15 cellular contexts compared by ENCODE assay signal in the genomic region with DNA sequence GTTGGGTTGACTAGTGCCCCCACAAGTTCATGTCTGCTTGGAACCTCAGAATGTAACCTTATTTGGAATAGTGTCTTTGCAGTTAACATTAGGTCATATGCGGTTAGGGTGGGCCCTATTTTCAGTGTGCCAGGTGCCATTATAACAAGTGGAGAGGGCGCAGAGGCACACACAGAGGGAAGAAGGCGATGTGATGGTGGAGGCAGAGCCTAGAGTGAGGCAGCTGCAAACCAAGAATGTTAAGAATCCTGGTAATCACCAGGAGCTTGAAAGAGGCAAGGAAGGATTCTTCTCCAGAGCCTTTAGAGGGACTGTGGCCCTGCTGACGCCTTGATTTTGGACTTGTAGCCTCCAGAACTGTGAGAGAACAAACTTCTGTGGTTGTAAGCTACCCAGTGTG. TPM values are rescaled to one million over a fixed set of nuclear protein-coding genes. Genes with fewer than 3 reads are reported as not detected.
DNase-seq lines count a peak whose midpoint lies in the region; ATAC-seq and TF ChIP-seq lines count a peak whose summit lies in the region.
"Had no signal": no experiment of that assay in that cellular context is flagged by ENCODE, and none has a peak within 500 bp of the region (broad histone marks: within the 10 kb centered on the region; RNA-seq: fewer than 3 reads in every experiment).

No MANE protein-coding gene starts in this region.

- CTCF ChIA-PET in OCI-LY7 (lab: Charles Lee; ENCODE audit: unreplicated experiment) = no interaction called here

- H3K27me3 Mint-ChIP-seq in GM23338 (ENCODE audit: insufficient read depth, low read depth, poor library complexity) (no peaks in the 10 kb centered on the region), progenitor cell of endocrine pancreas (no peaks in the 10 kb centered on the region)
- H3K27me3 Mint-ChIP-seq: CD4-positive, CD25-positive, alpha-beta regulatory T cell had no signal

- POLR2A ChIA-PET in OCI-LY7 (lab: Charles Lee) = interaction anchor here (0.6 kb wide), 1 partner anchor 12 kb away, joined by 3 read pairs; no protein-coding TSS in a partner anchor

- H3K9me2 ChIP-seq in GM23338 (ENCODE audit: insufficient read depth) = no peaks in the 10 kb centered on the region
- no peaks in the 10 kb centered on the region for H3K9me2 ChIP-seq in OCI-LY7 (ENCODE audit: insufficient read depth, low read length)

- peak; percentile 65 for ATAC-seq in GM23338
- ATAC-seq: K562 had no signal

- no peak overlapping the region for H3K4me3 ChIP-seq in GM23338
- no peak overlapping the region for H3K4me3 ChIP-seq in OCI-LY7 (ENCODE audit: low read depth, low read length, poor library complexity, severe bottlenecking)
- no peak overlapping the region for H3K4me3 ChIP-seq in right atrium auricular region
- H3K4me3 ChIP-seq: K562 had no signal

- H3F3A ChIP-seq in GM23338 (replicated peaks; ENCODE audit: low read depth) = 0 out of 2 replicates have a peak, but pooled peaks cover 2% of the 10 kb centered on the region

- peaks cover 4% of the 10 kb centered on the region; the same call in 1 of the 2 replicates for H4K20me1 ChIP-seq in GM23338 (replicated peaks; ENCODE audit: insufficient read depth)
- H4K20me1 ChIP-seq in OCI-LY7 (ENCODE audit: insufficient read depth, low read length) = no peaks in the 10 kb centered on the region

- H2AFZ ChIP-seq in GM23338 = no peak overlapping the region
- no peak overlapping the region for H2AFZ ChIP-seq in OCI-LY7 (ENCODE audit: low read length)

- H3K79me2 ChIP-seq in GM23338 (replicated peaks; ENCODE audit: insufficient read depth) (peaks cover 74% of the 10 kb centered on the region), OCI-LY7 (ENCODE audit: insufficient read depth, low read depth, low read length) (peaks cover 74% of the 10 kb centered on the region)

- no peak overlapping the region for H3K4me2 ChIP-seq in GM23338
- H3K4me2 ChIP-seq in OCI-LY7 (ENCODE audit: low read length) = no peak overlapping the region

- H3K36me3 Mint-ChIP-seq in GM23338 (ENCODE audit: low read depth) = no peaks in the 10 kb centered on the region
- peaks cover 2% of the 10 kb centered on the region for H3K36me3 Mint-ChIP-seq in progenitor cell of endocrine pancreas (ENCODE audit: insufficient read depth)

- intact Hi-C loops in OCI-LY7 (cut with micrococcal nuclease; ENCODE audit: unreplicated experiment) = no loop called here

- BruUV-seq in OCI-LY7 (replicated peaks; lab: Mats Ljungman, UMichigan) = no TSS peak

- H3K27me3 ChIP-seq in GM23338 (ENCODE audit: insufficient read depth) (no peaks in the 10 kb centered on the region), right atrium auricular region (no peaks in the 10 kb centered on the region)
- H3K27me3 ChIP-seq: BE2C had no signal

- H3K36me3 ChIP-seq in GM23338 (ENCODE audit: insufficient read depth) (no peaks in the 10 kb centered on the region), OCI-LY7 (ENCODE audit: insufficient read depth, low read length) (peaks cover 10% of the 10 kb centered on the region; the same call in 1 of the 2 replicates), right atrium auricular region (no peaks in the 10 kb centered on the region)

- H3K4me1 ChIP-seq in GM23338 (ENCODE audit: insufficient read depth) = peaks cover 9% of the 10 kb centered on the region; the same call in 1 of the 2 replicates
- H3K4me1 ChIP-seq in OCI-LY7 (ENCODE audit: insufficient read depth, low read length, poor library complexity, severe bottlenecking) = peaks cover 11% of the 10 kb centered on the region
- H3K4me1 ChIP-seq in right atrium auricular region = peaks cover 0 to 11% of the 10 kb centered on the region in 2 donors
- H3K4me1 ChIP-seq: BE2C, Caco-2 had no signal

- H3K27ac Mint-ChIP-seq in GM23338 (no peak overlapping the region), progenitor cell of endocrine pancreas (peak overlapping the region; percentile 16)

- H3K4me3 Mint-ChIP-seq in GM23338 (no peak overlapping the region), progenitor cell of endocrine pancreas (ENCODE audit: low read depth) (no peak overlapping the region)
- H3K4me3 Mint-ChIP-seq: CD4-positive, CD25-positive, alpha-beta regulatory T cell had no signal

- no peaks in the 10 kb centered on the region for H3K9me3 ChIP-seq in OCI-LY7 (ENCODE audit: low read length)
- H3K9me3 ChIP-seq in right atrium auricular region = no peaks in the 10 kb centered on the region
- H3K9me3 ChIP-seq: BE2C, Caco-2 had no signal

- no peak overlapping the region; the same call in 1 of the 2 replicates for H3K27ac ChIP-seq in GM23338 (ENCODE audit: low read depth)
- no peak overlapping the region for H3K27ac ChIP-seq in OCI-LY7 (ENCODE audit: low read depth, low read length, poor library complexity, severe bottlenecking)
- no peak overlapping the region for H3K27ac ChIP-seq in right atrium auricular region

- no peak for TF ChIP-seq CTCF in GM23338 (conservative IDR thresholded peaks at IDR 0.05; ENCODE audit: low read depth in 2 of 2)
- TF ChIP-seq CTCF in progenitor cell of endocrine pancreas (IDR thresholded peaks at IDR 0.05; ENCODE audit: unreplicated experiment) = no peak
- no peak for TF ChIP-seq CTCF in OCI-LY7 (conservative IDR thresholded peaks at IDR 0.05; ENCODE audit: low read length)
- TF ChIP-seq CTCF in right atrium auricular region (IDR thresholded peaks at IDR 0.05) = no peak

- H3K9me3 Mint-ChIP-seq in GM23338 (no peaks in the 10 kb centered on the region), progenitor cell of endocrine pancreas (ENCODE audit: low read depth) (no peaks in the 10 kb centered on the region)
- H3K9me3 Mint-ChIP-seq: CD4-positive, CD25-positive, alpha-beta regulatory T cell had no signal

- peak; percentile 52 for DNase-seq in GM23338 (ENCODE audit: low spot score)
- peak; percentile 11 for DNase-seq in astrocyte of the hippocampus (ENCODE audit: low read depth, low spot score)
- peak; percentile 64 for DNase-seq in islet precursor cell
- no peak for DNase-seq in progenitor cell of endocrine pancreas (ENCODE audit: low spot score, unreplicated experiment)
- no peak for DNase-seq in NCI-H146 treated with DMSO at 0.1 percent for 48 hours (lab: John Stamatoyannopoulos, UW; ENCODE audit: unreplicated experiment)
- DNase-seq in OCI-LY7 (ENCODE audit: low spot score) = no peak
- no peak for DNase-seq in right atrium auricular region (ENCODE audit: low spot score)
- DNase-seq: BE2C; Caco-2; CD4-positive, CD25-positive, alpha-beta regulatory T cell; GDM1; NCI-H1105; NCI-H1694; Right ventricle myocardium superior had no signal

- H3K4me1 Mint-ChIP-seq in GM23338 (0 out of 3 replicates have a peak, but pooled peaks cover 2% of the 10 kb centered on the region), progenitor cell of endocrine pancreas (ENCODE audit: low read depth) (no peaks in the 10 kb centered on the region)

TF ChIP-seq in GM23338, 12 proteins besides CTCF, POLR2A, EP300 and RAD21 (continues in another document):
- TF ChIP-seq NANOG (IDR thresholded peaks at IDR 0.05; ENCODE audit: borderline replicate concordance) = no peak
- TF ChIP-seq ZNF114 (CRISPR knock-in tag; IDR thresholded peaks at IDR 0.05) = no peak
- no peak for TF ChIP-seq JUNB (IDR thresholded peaks at IDR 0.05; ENCODE audit: unreplicated experiment)
- TF ChIP-seq, protein P1, sequence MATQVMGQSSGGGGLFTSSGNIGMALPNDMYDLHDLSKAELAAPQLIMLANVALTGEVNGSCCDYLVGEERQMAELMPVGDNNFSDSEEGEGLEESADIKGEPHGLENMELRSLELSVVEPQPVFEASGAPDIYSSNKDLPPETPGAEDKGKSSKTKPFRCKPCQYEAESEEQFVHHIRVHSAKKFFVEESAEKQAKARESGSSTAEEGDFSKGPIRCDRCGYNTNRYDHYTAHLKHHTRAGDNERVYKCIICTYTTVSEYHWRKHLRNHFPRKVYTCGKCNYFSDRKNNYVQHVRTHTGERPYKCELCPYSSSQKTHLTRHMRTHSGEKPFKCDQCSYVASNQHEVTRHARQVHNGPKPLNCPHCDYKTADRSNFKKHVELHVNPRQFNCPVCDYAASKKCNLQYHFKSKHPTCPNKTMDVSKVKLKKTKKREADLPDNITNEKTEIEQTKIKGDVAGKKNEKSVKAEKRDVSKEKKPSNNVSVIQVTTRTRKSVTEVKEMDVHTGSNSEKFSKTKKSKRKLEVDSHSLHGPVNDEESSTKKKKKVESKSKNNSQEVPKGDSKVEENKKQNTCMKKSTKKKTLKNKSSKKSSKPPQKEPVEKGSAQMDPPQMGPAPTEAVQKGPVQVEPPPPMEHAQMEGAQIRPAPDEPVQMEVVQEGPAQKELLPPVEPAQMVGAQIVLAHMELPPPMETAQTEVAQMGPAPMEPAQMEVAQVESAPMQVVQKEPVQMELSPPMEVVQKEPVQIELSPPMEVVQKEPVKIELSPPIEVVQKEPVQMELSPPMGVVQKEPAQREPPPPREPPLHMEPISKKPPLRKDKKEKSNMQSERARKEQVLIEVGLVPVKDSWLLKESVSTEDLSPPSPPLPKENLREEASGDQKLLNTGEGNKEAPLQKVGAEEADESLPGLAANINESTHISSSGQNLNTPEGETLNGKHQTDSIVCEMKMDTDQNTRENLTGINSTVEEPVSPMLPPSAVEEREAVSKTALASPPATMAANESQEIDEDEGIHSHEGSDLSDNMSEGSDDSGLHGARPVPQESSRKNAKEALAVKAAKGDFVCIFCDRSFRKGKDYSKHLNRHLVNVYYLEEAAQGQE (IDR thresholded peaks at IDR 0.05; ENCODE audit: unreplicated experiment) = no peak
- TF ChIP-seq EZH2phosphoT487 (IDR thresholded peaks at IDR 0.05; ENCODE audit: unreplicated experiment) = no peak
- TF ChIP-seq CREB1 (CRISPR knock-in tag; IDR thresholded peaks at IDR 0.05; ENCODE audit: low read depth) = no peak

RNA-seq across cellular contexts. Expression of a gene that starts 10.9 kb away (rescaled TPM):
- total RNA-seq in GM23338 (2014; rRNA removed; shearing (Covaris generic)) = 18.4 and 30.7 TPM in 2 replicates
- 6.2 and 7.3 TPM in 2 replicates for polyA plus RNA-seq in GM23338 (2016; fragmentation: Nextera tagmentation; extraction: Ambion mirVana)
- total RNA-seq in progenitor cell of endocrine pancreas (46.7 and 48.7 TPM in 2 replicates), OCI-LY7 (2022) (24.3 and 28.8 TPM in 2 replicates), right atrium auricular region (10 to 100 TPM; 16.2 to 16.9 TPM)
- 8.7 and 10.4 TPM in 2 replicates for total RNA-seq in OCI-LY7 (2014; rRNA removed; shearing (Covaris generic))

RNA-seq across cellular contexts. Expression of a gene that starts 21.6 kb away (rescaled TPM):
- total RNA-seq in GM23338 (2014; rRNA removed; shearing (Covaris generic)) = 25.0 and 28.8 TPM in 2 replicates
- 26.6 and 27.4 TPM in 2 replicates for polyA plus RNA-seq in GM23338 (2016; fragmentation: Nextera tagmentation; extraction: Ambion mirVana)
- total RNA-seq in progenitor cell of endocrine pancreas (38.9 and 44.1 TPM in 2 replicates), OCI-LY7 (2022) (164 and 168 TPM in 2 replicates), right atrium auricular region (10 to 100 TPM; 18.0 to 24.1 TPM)
- total RNA-seq in OCI-LY7 (2014; rRNA removed; shearing (Covaris generic)) = 93.3 and 117 TPM in 2 replicates

Comparison
In these comparisons a context has a peak if more than half of its experiments do, and no peak if none do; other contexts are left out.
1. DNase-seq: peak in GM23338 (single experiment), astrocyte of the hippocampus (single experiment) and islet precursor cell (single experiment); none in progenitor cell of endocrine pancreas (single experiment), NCI-H146 treated with DMSO at 0.1 percent for 48 hours (single experiment), OCI-LY7 (single experiment) and right atrium auricular region (single experiment).